Comparison of ENCODE assay signal across 17 cellular contexts in the genomic region with DNA sequence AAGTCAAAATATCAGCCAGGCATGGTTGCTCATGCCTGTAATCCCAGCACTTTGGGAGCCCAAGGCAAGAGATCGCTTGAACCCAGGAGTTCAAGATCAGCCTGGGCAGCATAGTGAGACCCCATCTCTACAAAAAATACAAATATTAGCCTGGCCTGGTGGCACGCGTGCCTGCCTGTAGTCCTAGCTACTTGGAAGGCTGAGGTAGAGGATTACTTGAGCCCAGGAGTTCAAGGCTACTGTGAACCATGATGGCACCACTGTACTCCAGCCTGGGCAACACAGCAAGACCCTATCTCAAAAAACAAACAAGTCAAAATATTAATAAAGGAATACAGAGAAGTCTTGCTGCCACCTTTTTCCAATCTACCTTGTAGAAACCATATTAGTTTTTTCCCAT.
"Had no signal": no experiment of that assay in that cellular context is flagged by ENCODE, and none has a peak within 500 bp of the region (broad histone marks: within the 10 kb centered on the region; RNA-seq: fewer than 3 reads in every experiment).

No MANE protein-coding gene starts in this region.

- H3K9me3 ChIP-seq: heart left ventricle, sigmoid colon, stomach, thoracic aorta, transverse colon had no signal

- H3K27me3 Mint-ChIP-seq: naive B cell had no signal

- H3K27ac Mint-ChIP-seq: naive B cell had no signal

- ATAC-seq: esophagus mucosa, heart left ventricle, left colon, left ventricle myocardium superior had no signal

- H3K4me3 Mint-ChIP-seq: nephron progenitor cell had no signal

- H3K4me3 ChIP-seq: heart left ventricle, sigmoid colon, skin epidermis, stomach, thoracic aorta, transverse colon had no signal

- DNase-seq: cortex of kidney; effector memory CD4-positive, alpha-beta T cell; heart left ventricle; hippocampal formation; left colon; left ventricle myocardium superior; mesendoderm; naive B cell; nephron progenitor cell; sigmoid colon; stimulated activated CD4-positive, alpha-beta T cell treated with anti-CD3 and anti-CD28 coated beads, Interleukin-12 subunit alpha, Interleukin-12 subunit beta, amount 100 ng/mL, for 4 hours; stimulated activated naive CD4-positive, alpha-beta T cell; stomach; transverse colon had no signal

- H3K27ac ChIP-seq: sigmoid colon, stomach, thoracic aorta, transverse colon had no signal

- H3K27me3 ChIP-seq: heart left ventricle, sigmoid colon, stomach, transverse colon had no signal
